ENCODE assay signal across 22 cellular contexts in the genomic region with DNA sequence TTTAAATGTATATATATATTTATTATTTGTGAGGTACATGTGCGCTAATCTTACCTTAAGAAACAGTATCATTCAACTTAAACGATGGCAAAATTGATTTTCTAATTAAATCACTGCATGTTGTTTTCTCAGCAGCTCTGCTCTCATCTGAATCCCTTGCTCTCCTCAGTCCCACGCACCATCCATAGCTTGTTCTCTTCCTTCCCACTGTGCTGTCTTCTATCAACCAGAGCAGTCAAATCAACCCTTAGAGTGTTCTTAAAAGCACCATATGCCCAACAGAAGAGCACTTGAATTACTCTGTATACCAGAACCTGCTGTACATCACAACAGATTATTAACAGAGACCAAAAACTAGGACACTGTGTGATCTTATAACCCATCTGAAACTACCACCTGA.
"Had no signal": no experiment of that assay in that cellular context is flagged by ENCODE, and none has a peak within 500 bp of the region (broad histone marks: within the 10 kb centered on the region; RNA-seq: fewer than 3 reads in every experiment).

No MANE protein-coding gene starts in this region.

- H3K36me3 Mint-ChIP-seq: naive thymus-derived CD4-positive, alpha-beta T cell; stimulated activated memory B cell treated with anti-CD40 and anti-IgM and Interleukin-4, amounts not matched to agents 10 μg/mL and 1 μg/mL and 100 μg/mL, for 72 hours had no signal

- H3K27me3 Mint-ChIP-seq: stimulated activated memory B cell treated with anti-CD40 and anti-IgM and Interleukin-4, amounts not matched to agents 10 μg/mL and 1 μg/mL and 100 μg/mL, for 72 hours had no signal

- DNase-seq: effector memory CD4-positive, alpha-beta T cell; heart right ventricle; hypothalamus; kidney glomerular epithelial cell; mesendoderm; naive thymus-derived CD4-positive, alpha-beta T cell; nephron progenitor cell; retina; spleen; stimulated activated CD4-positive, alpha-beta T cell treated with anti-CD3 and anti-CD28 coated beads, Interleukin-15, amount 100 ng/mL, for 24 hours; stimulated activated CD4-positive, alpha-beta T cell treated with anti-CD3 and anti-CD28 coated beads, Interleukin-1b, Interleukin-23, amount 100 ng/mL, for 48 hours; stimulated activated CD4-positive, alpha-beta T cell treated with anti-CD3 and anti-CD28 coated beads, Interleukin-4, amount 100 ng/mL, for 24 hours; stimulated activated naive CD8-positive, alpha-beta T cell treated with anti-CD3 and anti-CD28 coated beads, Interleukin-15, amount 100 ng/mL, for 72 hours; testis; upper lobe of right lung had no signal

- H2AFZ ChIP-seq: parathyroid adenoma had no signal

- H3K4me3 Mint-ChIP-seq: naive thymus-derived CD4-positive, alpha-beta T cell; nephron progenitor cell; stimulated activated memory B cell treated with anti-CD40 and anti-IgM and Interleukin-4, amounts not matched to agents 10 μg/mL and 1 μg/mL and 100 μg/mL, for 72 hours; stimulated activated naive CD8-positive, alpha-beta T cell treated with anti-CD3 and anti-CD28 coated beads, Interleukin-15, amount 100 ng/mL, for 72 hours had no signal

- ATAC-seq: esophagus mucosa; heart right ventricle; naive thymus-derived CD4-positive, alpha-beta T cell; sciatic nerve; stimulated activated memory B cell treated with anti-CD40 and anti-IgM and Interleukin-4, amounts not matched to agents 10 μg/mL and 1 μg/mL and 100 μg/mL, for 72 hours; stimulated activated naive CD8-positive, alpha-beta T cell treated with anti-CD3 and anti-CD28 coated beads, Interleukin-15, amount 100 ng/mL, for 72 hours; upper lobe of right lung had no signal

- H3K4me1 ChIP-seq: heart right ventricle, parathyroid adenoma, prostate gland, testis, tibial nerve, upper lobe of right lung, vagina had no signal

- H3K4me3 ChIP-seq: heart right ventricle, prostate gland, spleen, testis, tibial nerve, upper lobe of right lung, vagina had no signal

- H3K27ac ChIP-seq: heart right ventricle, parathyroid adenoma, prostate gland, spleen, testis, tibial nerve, upper lobe of right lung, vagina had no signal

- H3K9me3 Mint-ChIP-seq: stimulated activated memory B cell treated with anti-CD40 and anti-IgM and Interleukin-4, amounts not matched to agents 10 μg/mL and 1 μg/mL and 100 μg/mL, for 72 hours; stimulated activated naive CD8-positive, alpha-beta T cell treated with anti-CD3 and anti-CD28 coated beads, Interleukin-15, amount 100 ng/mL, for 72 hours had no signal

- H3K36me3 ChIP-seq: heart right ventricle, prostate gland, spleen, tibial nerve, upper lobe of right lung, vagina had no signal

- H3K79me2 ChIP-seq: parathyroid adenoma had no signal

- H3K9me3 ChIP-seq: prostate gland, spleen, testis, upper lobe of right lung, vagina had no signal

- H3K27ac Mint-ChIP-seq: naive thymus-derived CD4-positive, alpha-beta T cell; nephron progenitor cell; stimulated activated memory B cell treated with anti-CD40 and anti-IgM and Interleukin-4, amounts not matched to agents 10 μg/mL and 1 μg/mL and 100 μg/mL, for 72 hours; stimulated activated naive CD8-positive, alpha-beta T cell treated with anti-CD3 and anti-CD28 coated beads, Interleukin-15, amount 100 ng/mL, for 72 hours had no signal

- H3K4me1 Mint-ChIP-seq: nephron progenitor cell; stimulated activated memory B cell treated with anti-CD40 and anti-IgM and Interleukin-4, amounts not matched to agents 10 μg/mL and 1 μg/mL and 100 μg/mL, for 72 hours had no signal
